20 cellular contexts compared by ENCODE assay signal in genomic region chr2:172447811-172448493, GRCh38. TPM values are rescaled to one million over a fixed set of nuclear protein-coding genes. Genes with fewer than 3 reads are reported as not detected.
A peak's percentile ranks its signal among the peaks of the same experiment; 100 is the strongest.
DNase-seq lines count a peak whose midpoint lies in the region; ATAC-seq, FAIRE-seq and TF ChIP-seq lines count a peak whose summit lies in the region.
"Had no signal": no experiment of that assay in that cellular context is flagged by ENCODE, and none has a peak within 500 bp of the region (broad histone marks: within the 10 kb centered on the region; RNA-seq: fewer than 3 reads in every experiment).

No MANE protein-coding gene starts in this region.

- H3K9ac ChIP-seq in PC-3 (ENCODE audit: low read length) (no peak overlapping the region), mesendoderm (ENCODE audit: low read length) (no peak overlapping the region)

- H3K4ac ChIP-seq in mesendoderm (ENCODE audit: low read depth, low read length): no peak overlapping the region

- no peaks in the 10 kb centered on the region for H3K79me1 ChIP-seq in mesendoderm (ENCODE audit: low read length)

- H4K5ac ChIP-seq in mesendoderm (ENCODE audit: low read length): no peak overlapping the region

- peaks cover 4% of the 10 kb centered on the region for H3F3A ChIP-seq in PC-3 (ENCODE audit: low read length, unreplicated experiment)

- TF ChIP-seq CTCF in PC-3 (conservative IDR thresholded peaks at IDR 0.05; ENCODE audit: low read depth, low read length) (no peak), bronchial epithelial cell (IDR thresholded peaks at IDR 0.05; ENCODE audit: insufficient read depth, low read length, severe bottlenecking) (no peak)

- peak overlapping the region; percentile 68 for H3K4me2 ChIP-seq in PC-3 (ENCODE audit: low read length)
- H3K4me2 ChIP-seq in mesendoderm (ENCODE audit: low read length): no peak overlapping the region
- H3K4me2 ChIP-seq: GM23338 had no signal

- H2BK15ac ChIP-seq in mesendoderm (replicated peaks; ENCODE audit: low read depth): no peak overlapping the region

- H3K27ac Mint-ChIP-seq in stimulated activated effector memory CD8-positive, alpha-beta T cell treated with anti-CD3 and anti-CD28 coated beads, Interleukin-12 subunit alpha, Interleukin-12 subunit beta, amount 100 ng/mL, for 72 hours: peak overlapping the region; percentile 6
- H3K27ac Mint-ChIP-seq: endodermal cell, GM23338 had no signal

- H3K36me3 ChIP-seq in PC-3 (ENCODE audit: low read depth, low read length) (peaks cover 7% of the 10 kb centered on the region; the same call in 1 of the 2 replicates), bronchial epithelial cell (ENCODE audit: control insufficient read depth, insufficient read depth, low read length) (peaks cover 4% of the 10 kb centered on the region), mesendoderm (ENCODE audit: control insufficient read depth, insufficient read depth, low read length) (no peaks in the 10 kb centered on the region)
- H3K36me3 ChIP-seq: neutrophil, thyroid gland had no signal

- WGBS in mesendoderm (ENCODE audit: extremely low coverage, insufficient coverage, low lambda C conversion rate): no CpG with 5 or more reads among the region's 5 CpGs

- no peaks in the 10 kb centered on the region for H3K9me3 Mint-ChIP-seq in stimulated activated effector memory CD8-positive, alpha-beta T cell treated with anti-CD3 and anti-CD28 coated beads, Interleukin-12 subunit alpha, Interleukin-12 subunit beta, amount 100 ng/mL, for 72 hours
- H3K9me3 Mint-ChIP-seq: endodermal cell, GM23338 had no signal

- ATAC-seq in PC-3 (no peak), left colon (peak; percentile 71), GM18907 (IDR thresholded peaks at IDR 0.05; ENCODE audit: unreplicated experiment) (no peak)
- ATAC-seq in stimulated activated effector memory CD8-positive, alpha-beta T cell treated with anti-CD3 and anti-CD28 coated beads, Interleukin-12 subunit alpha, Interleukin-12 subunit beta, amount 100 ng/mL, for 72 hours: no peak
- ATAC-seq: body of pancreas, left ventricle myocardium superior had no signal

- intact Hi-C loops in PC-3 (cut with micrococcal nuclease) (no loop called here), left colon (cut with DNase I, micrococcal nuclease) (no loop called here)

- FAIRE-seq in bronchial epithelial cell (lab: Jason Lieb, UNC): no peak

- CTCF ChIA-PET in PC-3 (lab: Charles Lee): no interaction called here

- H3K4me1 ChIP-seq in PC-3 (ENCODE audit: insufficient read depth, low read length) (peaks cover 60% of the 10 kb centered on the region), mesendoderm (ENCODE audit: control insufficient read depth, low read depth, low read length) (peaks cover 2% of the 10 kb centered on the region)

- H3K36me3 Mint-ChIP-seq in stimulated activated effector memory CD8-positive, alpha-beta T cell treated with anti-CD3 and anti-CD28 coated beads, Interleukin-12 subunit alpha, Interleukin-12 subunit beta, amount 100 ng/mL, for 72 hours: no peaks in the 10 kb centered on the region

- no peak overlapping the region for H2AK5ac ChIP-seq in mesendoderm (ENCODE audit: low read length)

- no peak overlapping the region for H3K18ac ChIP-seq in mesendoderm (ENCODE audit: low read length)

- no peak overlapping the region for H2BK5ac ChIP-seq in mesendoderm (ENCODE audit: low read length)

- no peak overlapping the region for H3K56ac ChIP-seq in mesendoderm (ENCODE audit: low read length)

- no peak overlapping the region for H3K23ac ChIP-seq in mesendoderm (ENCODE audit: low read length)

- H2AFZ ChIP-seq in PC-3 (ENCODE audit: low read length): no peak overlapping the region
- H2AFZ ChIP-seq: GM23338 had no signal

- H3K27me3 ChIP-seq in PC-3 (ENCODE audit: low read length) (no peaks in the 10 kb centered on the region), bronchial epithelial cell (ENCODE audit: control insufficient read depth, insufficient read depth, low read length) (no peaks in the 10 kb centered on the region), mesendoderm (ENCODE audit: insufficient read depth, low read length, poor library complexity) (no peaks in the 10 kb centered on the region)
- H3K27me3 ChIP-seq: body of pancreas, neutrophil, thyroid gland had no signal

- DNase-seq in PC-3: peak; percentile 9
- DNase-seq in bronchial epithelial cell (ENCODE audit: low read depth): peak; percentile 82
- DNase-seq in left colon: no peak
- DNase-seq in stimulated activated effector memory CD8-positive, alpha-beta T cell treated with anti-CD3 and anti-CD28 coated beads, Interleukin-12 subunit alpha, Interleukin-12 subunit beta, amount 100 ng/mL, for 72 hours (ENCODE audit: low spot score in 2 of 2): no peak
- no peak for DNase-seq in NCI-H226
- no peak for DNase-seq in mesendoderm
- no peak for DNase-seq in T-helper 2 cell
- DNase-seq: body of pancreas; EL; endodermal cell; left ventricle myocardium superior; NCI-H1092; NCI-H2029; SIG-M5; stimulated activated CD4-positive, alpha-beta T cell treated with anti-CD3 and anti-CD28 coated beads, Interleukin-2, amount 100 ng/mL, for 48 hours; stimulated activated naive CD4-positive, alpha-beta T cell; thyroid gland had no signal

- H3K27ac ChIP-seq in PC-3 (ENCODE audit: low read length) (peak overlapping the region; percentile 60), mesendoderm (ENCODE audit: low read depth, low read length) (no peak overlapping the region)
- H3K27ac ChIP-seq: neutrophil, thyroid gland had no signal

- no TSS peak for BruUV-seq in PC-3 (replicated peaks; lab: Mats Ljungman, UMichigan)

- H4K20me1 ChIP-seq in PC-3 (ENCODE audit: low read length): 0 out of 2 replicates have a peak, but pooled peaks cover 6% of the 10 kb centered on the region

- no peak overlapping the region for H2BK120ac ChIP-seq in mesendoderm (ENCODE audit: low read depth, low read length)

- H3K4me3 Mint-ChIP-seq in stimulated activated effector memory CD8-positive, alpha-beta T cell treated with anti-CD3 and anti-CD28 coated beads, Interleukin-12 subunit alpha, Interleukin-12 subunit beta, amount 100 ng/mL, for 72 hours: no peak overlapping the region
- H3K4me3 Mint-ChIP-seq: endodermal cell, GM23338 had no signal

- H3K79me2 ChIP-seq in PC-3 (ENCODE audit: low read length) (peaks cover 93% of the 10 kb centered on the region), mesendoderm (ENCODE audit: control insufficient read depth, insufficient read depth, low read length) (peaks cover 2% of the 10 kb centered on the region)

- H3K4me3 ChIP-seq in PC-3 (ENCODE audit: low read length) (peak overlapping the region; percentile 21; the same call in 1 of the 2 replicates), bronchial epithelial cell (ENCODE audit: low read depth, low read length) (no peak overlapping the region), mesendoderm (ENCODE audit: low read length) (no peak overlapping the region)
- H3K4me3 ChIP-seq: body of pancreas, GM23338, thyroid gland had no signal

- POLR2A ChIA-PET in PC-3 (lab: Charles Lee; ENCODE audit: unreplicated experiment): no interaction called here

- no peak overlapping the region for H4K8ac ChIP-seq in mesendoderm (ENCODE audit: low read depth, low read length)

- H3K4me1 Mint-ChIP-seq in stimulated activated effector memory CD8-positive, alpha-beta T cell treated with anti-CD3 and anti-CD28 coated beads, Interleukin-12 subunit alpha, Interleukin-12 subunit beta, amount 100 ng/mL, for 72 hours: peaks cover 40% of the 10 kb centered on the region

- no peaks in the 10 kb centered on the region for H3K9me3 ChIP-seq in PC-3 (ENCODE audit: low read length)
- H3K9me3 ChIP-seq: body of pancreas, neutrophil, thyroid gland had no signal

- no peaks in the 10 kb centered on the region for H3K9me2 ChIP-seq in PC-3 (replicated peaks; ENCODE audit: low read length)

RNA-seq across cellular contexts. Expression of gene ITGA6, which starts 20.6 kb away (rescaled TPM):
- 181 and 204 TPM in 2 replicates for total RNA-seq in PC-3 (2014; rRNA removed)
- total RNA-seq in bronchial epithelial cell: 191 and 390 TPM in 2 replicates
- total RNA-seq in left colon: 100 to 1,000 TPM; 159 to 218 TPM
- polyA plus RNA-seq in mesendoderm (2013, experiment 1 of 2): 25.4 TPM
- 26.4 TPM for polyA plus RNA-seq in mesendoderm (2013, experiment 2 of 2)

Comparison
In these comparisons a context has a peak if more than half of its experiments do, and no peak if none do; other contexts are left out.
1. DNase-seq: peak in PC-3 (single experiment) and bronchial epithelial cell (single experiment); none in left colon (0 of 2), stimulated activated effector memory CD8-positive, alpha-beta T cell treated with anti-CD3 and anti-CD28 coated beads, Interleukin-12 subunit alpha, Interleukin-12 subunit beta, amount 100 ng/mL, for 72 hours (0 of 2), NCI-H226 (single experiment), mesendoderm (single experiment) and T-helper 2 cell (0 of 5).